Comparison of ENCODE assay signal across 8 cellular contexts in the genomic region with DNA sequence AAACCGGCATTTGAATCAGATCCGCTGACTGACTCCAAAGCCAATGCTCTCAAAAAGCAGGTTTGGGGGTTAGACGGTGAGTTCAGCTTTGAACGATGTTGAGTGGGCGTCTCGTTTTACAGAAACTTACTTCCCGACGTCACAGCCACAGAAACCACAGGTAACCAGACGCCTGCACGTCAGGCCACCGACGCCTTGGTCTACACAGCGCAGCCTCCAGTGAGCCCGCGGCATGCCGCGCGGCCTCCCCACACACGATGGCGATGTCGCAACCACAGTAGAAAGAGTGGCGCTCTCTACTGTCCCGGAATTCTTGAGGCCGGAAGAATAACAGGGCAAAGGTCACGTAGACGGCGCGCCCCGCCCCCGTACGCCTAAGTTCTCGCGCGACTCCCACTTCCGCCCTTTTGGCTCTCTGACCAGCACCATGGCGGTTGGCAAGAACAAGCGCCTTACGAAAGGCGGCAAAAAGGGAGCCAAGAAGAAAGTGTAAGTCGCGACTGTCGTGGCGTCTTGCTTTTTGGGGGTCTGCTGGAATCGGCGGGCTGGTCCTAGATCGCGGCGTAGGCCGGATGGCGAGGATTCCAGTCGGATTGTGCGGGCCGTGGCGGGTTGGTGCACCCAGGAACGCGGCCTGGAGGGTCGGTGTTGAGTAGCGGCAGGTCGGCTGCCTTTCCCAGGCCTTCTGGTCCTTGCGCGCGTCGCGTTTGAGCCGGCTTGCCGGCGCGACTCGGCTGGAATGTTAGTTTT. TPM values are rescaled to one million over a fixed set of nuclear protein-coding genes. Genes with fewer than 3 reads are reported as not detected.
DNase-seq lines count a peak whose midpoint lies in the region; ATAC-seq and TF ChIP-seq lines count a peak whose summit lies in the region.

A gene (plus strand): TSS at position 403 of the 750 bp plus-strand sequence. CDS start 25 bp downstream, at position 428.

- H2BK12ac ChIP-seq in neuronal stem cell (ENCODE audit: low read length) = no peak within 1 kb of the TSS

- no peak within 1 kb of the TSS for H3K4ac ChIP-seq in neuronal stem cell (ENCODE audit: low read length)

- H3F3A ChIP-seq in MM.1S (ENCODE audit: insufficient read depth, low read length) = peaks cover 21% of the 10 kb centered on the region; the same call in 1 of the 2 replicates

- peak within 1 kb of the TSS; percentile 51 for H3K27ac ChIP-seq in MM.1S (ENCODE audit: low read length)
- peak within 1 kb of the TSS; percentile 89 for H3K27ac ChIP-seq in foreskin keratinocyte
- H3K27ac ChIP-seq in neuronal stem cell (replicated peaks; ENCODE audit: low read length) = peak within 1 kb of the TSS; percentile 41
- peak within 1 kb of the TSS; percentile 74 for H3K27ac ChIP-seq in substantia nigra (ENCODE audit: low read depth, low read length, poor library complexity, severe bottlenecking)

- H2AK5ac ChIP-seq in neuronal stem cell (ENCODE audit: low read depth, low read length) = no peak within 1 kb of the TSS

- H3K9me2 ChIP-seq in MM.1S (replicated peaks; ENCODE audit: insufficient read depth, low read length) = no peaks in the 10 kb centered on the region

- no CpG with 5 or more reads among the region's 69 CpGs for WGBS in neuronal stem cell (ENCODE audit: extremely low coverage in 2 of 2, insufficient read length in 2 of 2, insufficient replicate concordance in 1 of 2), 2 donors

- peaks cover 22% of the 10 kb centered on the region; the same call in 1 of the 2 replicates for H4K20me1 ChIP-seq in MM.1S (ENCODE audit: insufficient read depth, low read length)

- H3K4me2 ChIP-seq in MM.1S (ENCODE audit: low read depth, low read length) (peak within 1 kb of the TSS; percentile 93), neuronal stem cell (ENCODE audit: insufficient read depth, low read length, poor library complexity, severe bottlenecking) (peak within 1 kb of the TSS; percentile 72)

- H2BK5ac ChIP-seq in neuronal stem cell (ENCODE audit: low read length) = peak within 1 kb of the TSS; percentile 40

- H3K9me3 ChIP-seq in HAP-1 (no peaks in the 10 kb centered on the region), MM.1S (replicated peaks; ENCODE audit: insufficient read depth, low read length) (no peaks in the 10 kb centered on the region), neuronal stem cell (replicated peaks in 1 of 2; ENCODE audit: control insufficient read depth in 2 of 2, insufficient read depth in 1 of 2, low read depth in 1 of 2, low read length in 2 of 2) (no peaks in the 10 kb centered on the region)

- H3K23ac ChIP-seq in neuronal stem cell (ENCODE audit: low read depth, low read length, poor library complexity) = peak within 1 kb of the TSS; percentile 70

- peak within 1 kb of the TSS; percentile 81 for H2AFZ ChIP-seq in MM.1S (ENCODE audit: low read length)
- H2AFZ ChIP-seq in neuronal stem cell (ENCODE audit: low read length) = peak within 1 kb of the TSS; percentile 96

- ATAC-seq in foreskin keratinocyte = peak; percentile 98

- H2BK120ac ChIP-seq in neuronal stem cell (ENCODE audit: low read depth, low read length) = no peak within 1 kb of the TSS

- H3K14ac ChIP-seq in neuronal stem cell (ENCODE audit: low read length) = peak within 1 kb of the TSS; percentile 25

- H3K9ac ChIP-seq in MM.1S (ENCODE audit: low read length) (peak within 1 kb of the TSS; percentile 93), neuronal stem cell (ENCODE audit: low read depth, low read length, poor library complexity) (peak within 1 kb of the TSS; percentile 88)

- H3K36me3 ChIP-seq in HAP-1 (replicated peaks) = peaks cover 48% of the 10 kb centered on the region
- H3K36me3 ChIP-seq in MM.1S (replicated peaks; ENCODE audit: insufficient read depth, low read length) = peaks cover 18% of the 10 kb centered on the region; the same call in 1 of the 2 replicates
- H3K36me3 ChIP-seq in neuronal stem cell (replicated peaks in 1 of 2; ENCODE audit: control insufficient read depth in 2 of 2, insufficient read depth in 2 of 2, low read length in 2 of 2) = peaks cover 15 to 46% of the 10 kb centered on the region in 2 donors

- H4K91ac ChIP-seq in neuronal stem cell (ENCODE audit: low read depth, low read length, poor library complexity) = peak within 1 kb of the TSS; percentile 68

- no peak within 1 kb of the TSS for H4K8ac ChIP-seq in neuronal stem cell (ENCODE audit: low read depth, low read length)

- TF ChIP-seq CTCF in MM.1S (IDR thresholded peaks at IDR 0.05; ENCODE audit: low read length) (peak; percentile 92), foreskin keratinocyte (conservative IDR thresholded peaks at IDR 0.05) (peak; percentile 100)

- peak within 1 kb of the TSS; percentile 95 for H3K18ac ChIP-seq in neuronal stem cell (ENCODE audit: low read length)

- H3K4me3 ChIP-seq in HAP-1 = peak within 1 kb of the TSS; percentile 99
- H3K4me3 ChIP-seq in MM.1S (ENCODE audit: low read length) = peak within 1 kb of the TSS; percentile 100
- H3K4me3 ChIP-seq in neuronal stem cell (ENCODE audit: low read length in 2 of 2) = peak within 1 kb of the TSS; percentile 87 to 95

- peaks cover 17% of the 10 kb centered on the region for H3K4me1 ChIP-seq in HAP-1
- peaks cover 6% of the 10 kb centered on the region; the same call in 1 of the 2 replicates for H3K4me1 ChIP-seq in MM.1S (ENCODE audit: low read length)
- H3K4me1 ChIP-seq in foreskin keratinocyte = peaks cover 15% of the 10 kb centered on the region
- peaks cover 5 to 6% of the 10 kb centered on the region in 2 donors for H3K4me1 ChIP-seq in neuronal stem cell (ENCODE audit: control insufficient read depth in 2 of 2, insufficient read depth in 1 of 2, low read depth in 1 of 2, low read length in 2 of 2)

- H3K79me1 ChIP-seq in neuronal stem cell (ENCODE audit: low read depth, low read length) = no peaks in the 10 kb centered on the region

- no peak within 1 kb of the TSS for H2BK15ac ChIP-seq in neuronal stem cell (ENCODE audit: low read length)

- H3K27me3 ChIP-seq in HAP-1 (ENCODE audit: low read depth) (no peaks in the 10 kb centered on the region), MM.1S (replicated peaks; ENCODE audit: insufficient read depth, low read length) (no peaks in the 10 kb centered on the region), foreskin keratinocyte (no peaks in the 10 kb centered on the region), neuronal stem cell (ENCODE audit: control insufficient read depth in 3 of 3, insufficient read depth in 3 of 3, low read depth in 1 of 3, low read length in 3 of 3) (no peaks in the 10 kb centered on the region)

- peak; percentile 97 for DNase-seq in GDM1 (lab: John Stamatoyannopoulos, UW)
- DNase-seq in HAP-1 (ENCODE audit: low spot score in 2 of 2) = peak; percentile 84 to 96
- peak; percentile 97 for DNase-seq in MM.1S
- DNase-seq in SIG-M5 treated with dmso at 0.1 percent for 504 hours (lab: John Stamatoyannopoulos, UW; ENCODE audit: unreplicated experiment) = peak; percentile 95
- peak; percentile 96 for DNase-seq in activated gamma-delta T cell treated with anti-CD3 and anti-CD28 coated beads, Interleukin-2, amount 50 U/mL, for 16 hours (ENCODE audit: low read depth)
- peak; percentile 94 to 97 for DNase-seq in foreskin keratinocyte
- DNase-seq in neuronal stem cell (ENCODE audit: low spot score) = peak; percentile 95
- DNase-seq in substantia nigra (lab: John Stamatoyannopoulos, UW) = peak; percentile 77 to 97 (median 93)

- H3K79me2 ChIP-seq in MM.1S (ENCODE audit: low read length) = peaks cover 46% of the 10 kb centered on the region

- in situ Hi-C loops in HAP-1 (cut with MboI; ENCODE audit: low sequenced_read_pairs) = no loop called here

RNA-seq across cellular contexts. Expression of the gene that starts here (rescaled TPM):
- total RNA-seq in foreskin keratinocyte = 1,815 and 1,913 TPM in 2 replicates
- polyA plus RNA-seq in foreskin keratinocyte = 2,395 and 2,442 TPM in 2 replicates
- polyA plus RNA-seq in neuronal stem cell (2013, experiment 1 of 2) = 7,710 TPM
- polyA plus RNA-seq in neuronal stem cell (2013, experiment 2 of 2) = 7,461 TPM

Comparison
In these comparisons a context has a peak if more than half of its experiments do, and no peak if none do; other contexts are left out.
1. Peak in every context shown above with its lines: DNase-seq, ATAC-seq, H3K4me3 ChIP-seq and H3K27ac ChIP-seq.